In genomic region chr15:40939909-40940801, GRCh38 we compare ENCODE assay signal across 1 cellular context.
TF ChIP-seq lines count a peak whose summit lies in the region.

No MANE protein-coding gene starts in this region.

TF ChIP-seq in IMR-90, 13 proteins besides CTCF, POLR2A, EP300 and RAD21:
- no peak for TF ChIP-seq FOS (IDR thresholded peaks at IDR 0.05; ENCODE audit: low read depth, low read length)
- no peak for TF ChIP-seq MAFK (IDR thresholded peaks at IDR 0.05; ENCODE audit: low read depth, low read length)
- no peak for TF ChIP-seq CEBPB (IDR thresholded peaks at IDR 0.05; ENCODE audit: low read depth, low read length)
- no peak for TF ChIP-seq NFE2L2 (IDR thresholded peaks at IDR 0.05; ENCODE audit: low read depth, low read length)
- TF ChIP-seq RCOR1 (IDR thresholded peaks at IDR 0.05; ENCODE audit: insufficient replicate concordance, low read length): no peak
- TF ChIP-seq ELK1 (IDR thresholded peaks at IDR 0.05; ENCODE audit: borderline replicate concordance, low read depth, low read length): no peak
- TF ChIP-seq MXI1 (IDR thresholded peaks at IDR 0.05; ENCODE audit: borderline replicate concordance, low read depth, low read length): no peak
- no peak for TF ChIP-seq RFX5 (IDR thresholded peaks at IDR 0.05; ENCODE audit: low read depth, low read length)
- no peak for TF ChIP-seq MAZ (IDR thresholded peaks at IDR 0.05; ENCODE audit: borderline replicate concordance, low read depth, low read length)
- no peak for TF ChIP-seq SMC3 (IDR thresholded peaks at IDR 0.05; ENCODE audit: low read depth, low read length)
- TF ChIP-seq CHD1 (IDR thresholded peaks at IDR 0.05; ENCODE audit: low read depth, low read length): no peak
- TF ChIP-seq USF2 (IDR thresholded peaks at IDR 0.05; ENCODE audit: low read depth, low read length): no peak
- TF ChIP-seq BHLHE40 (IDR thresholded peaks at IDR 0.05; ENCODE audit: low read depth, low read length): no peak
